Comparison of ENCODE assay signal across 20 cellular contexts in genomic region chr2:2742745-2743144, GRCh38.
DNase-seq lines count a peak whose midpoint lies in the region; FAIRE-seq and TF ChIP-seq lines count a peak whose summit lies in the region.
"Had no signal": no experiment of that assay in that cellular context is flagged by ENCODE, and none has a peak within 500 bp of the region (broad histone marks: within the 10 kb centered on the region; RNA-seq: fewer than 3 reads in every experiment).

No MANE protein-coding gene starts in this region.

- intact Hi-C loops in kidney (cut with DNase I): no loop called here

- H3K79me2 ChIP-seq in parathyroid adenoma: no peaks in the 10 kb centered on the region

- DNase-seq in DMS 273 (lab: John Stamatoyannopoulos, UW; ENCODE audit: unreplicated experiment) (peak; percentile 21), DMS 273 treated with DMSO at 0.1 percent for 48 hours (lab: John Stamatoyannopoulos, UW) (no peak), NCI-H2196 (lab: John Stamatoyannopoulos, UW; ENCODE audit: unreplicated experiment) (peak; percentile 57), epithelial cell of prostate (ENCODE audit: low read depth, low spot score) (no peak), kidney (no peak), EL (no peak)
- DNase-seq in activated CD8-positive, alpha-beta memory T cell treated with anti-CD3 and anti-CD28 coated beads, Interleukin-2, amount 50 U/mL, for 48 hours: no peak
- DNase-seq: activated CD4-positive, alpha-beta T cell treated with anti-CD3 and anti-CD28 coated beads, Interleukin-2, amount 10 ng/mL, durations not matched to agents 7 days and 5 days; AML-193; Caco-2; natural killer cell; NCI-H1105 treated with DMSO at 0.1 percent for 48 hours; small intestine; stimulated activated CD4-positive, alpha-beta T cell treated with anti-CD3 and anti-CD28 coated beads, Interleukin-4, amount 100 ng/mL, for 1 hour; upper lobe of right lung had no signal

- H3K9ac ChIP-seq in parathyroid adenoma: no peak overlapping the region
- no peak overlapping the region for H3K9ac ChIP-seq in kidney (ENCODE audit: low read length in 2 of 2)

- H3K9me3 ChIP-seq in parathyroid adenoma (ENCODE audit: control insufficient read depth, low read length) (no peaks in the 10 kb centered on the region), kidney (ENCODE audit: control insufficient read depth in 1 of 2, low read length in 2 of 2) (no peaks in the 10 kb centered on the region)
- H3K9me3 ChIP-seq: Caco-2, SJSA1, upper lobe of right lung had no signal

- no peaks in the 10 kb centered on the region for H3K27me3 ChIP-seq in parathyroid adenoma (ENCODE audit: control insufficient read depth, insufficient read depth, low read length)
- H3K27me3 ChIP-seq: SJSA1, upper lobe of right lung had no signal

- H2AFZ ChIP-seq in parathyroid adenoma: no peak overlapping the region

- peak overlapping the region; percentile 32 for H3K27ac ChIP-seq in epithelial cell of prostate
- H3K27ac ChIP-seq in parathyroid adenoma: peak overlapping the region; percentile 74
- H3K27ac ChIP-seq in kidney (ENCODE audit: low read depth in 2 of 2, low read length in 2 of 2): no peak overlapping the region
- H3K27ac ChIP-seq: 22Rv1, SJSA1, upper lobe of right lung had no signal

- peaks cover 20% of the 10 kb centered on the region for H3K4me1 ChIP-seq in parathyroid adenoma
- H3K4me1 ChIP-seq in kidney (ENCODE audit: control insufficient read depth in 1 of 2, insufficient read depth in 1 of 2, low read depth in 1 of 2, low read length in 2 of 2): no peaks in the 10 kb centered on the region
- H3K4me1 ChIP-seq: Caco-2, SJSA1, upper lobe of right lung had no signal

- H3K36me3 ChIP-seq in parathyroid adenoma (ENCODE audit: control insufficient read depth, insufficient read depth, low read length) (no peaks in the 10 kb centered on the region), kidney (ENCODE audit: control insufficient read depth in 1 of 2, insufficient read depth in 2 of 2, low read length in 2 of 2) (no peaks in the 10 kb centered on the region)
- H3K36me3 ChIP-seq: SJSA1, upper lobe of right lung had no signal

- FAIRE-seq in kidney (lab: Jason Lieb, UNC): no peak
- FAIRE-seq: G401.6, H54, small intestine had no signal

- TF ChIP-seq CTCF in parathyroid adenoma (IDR thresholded peaks at IDR 0.05) (no peak), kidney (IDR thresholded peaks at IDR 0.05; ENCODE audit: borderline replicate concordance, extremely low read depth, insufficient read depth) (no peak)

- no peak overlapping the region for H3K4me2 ChIP-seq in parathyroid adenoma (ENCODE audit: low read length)

- H3K4me3 ChIP-seq in parathyroid adenoma (ENCODE audit: low read depth, low read length) (no peak overlapping the region), kidney (ENCODE audit: low read length in 2 of 2) (no peak overlapping the region)
- H3K4me3 ChIP-seq: SJSA1, upper lobe of right lung had no signal

Comparison
In these comparisons a context has a peak if more than half of its experiments do, and no peak if none do; other contexts are left out.
1. DNase-seq: peak in DMS 273 (single experiment) and NCI-H2196 (single experiment); none in DMS 273 treated with DMSO at 0.1 percent for 48 hours (single experiment), epithelial cell of prostate (single experiment), kidney (single experiment), activated CD8-positive, alpha-beta memory T cell treated with anti-CD3 and anti-CD28 coated beads, Interleukin-2, amount 50 U/mL, for 48 hours (single experiment) and EL (single experiment).
2. H3K27ac ChIP-seq: peak in epithelial cell of prostate (single experiment) and parathyroid adenoma (single experiment); none in kidney (0 of 2).